In genomic region chr2:131538856-131539255, GRCh38 we compare ENCODE assay signal across 1 cellular context. TPM values are rescaled to one million over a fixed set of nuclear protein-coding genes. Genes with fewer than 3 reads are reported as not detected.
"Had no signal": no experiment of that assay in that cellular context is flagged by ENCODE, and none has a peak within 500 bp of the region (broad histone marks: within the 10 kb centered on the region; RNA-seq: fewer than 3 reads in every experiment).

No MANE protein-coding gene starts in this region.

RNA-seq across cellular contexts. Expression of gene CCDC74A, which starts 11.2 kb away (rescaled TPM):
- total RNA-seq: SJCRH30 had no signal
